Comparison of ENCODE assay signal across 19 cellular contexts in the genomic region with DNA sequence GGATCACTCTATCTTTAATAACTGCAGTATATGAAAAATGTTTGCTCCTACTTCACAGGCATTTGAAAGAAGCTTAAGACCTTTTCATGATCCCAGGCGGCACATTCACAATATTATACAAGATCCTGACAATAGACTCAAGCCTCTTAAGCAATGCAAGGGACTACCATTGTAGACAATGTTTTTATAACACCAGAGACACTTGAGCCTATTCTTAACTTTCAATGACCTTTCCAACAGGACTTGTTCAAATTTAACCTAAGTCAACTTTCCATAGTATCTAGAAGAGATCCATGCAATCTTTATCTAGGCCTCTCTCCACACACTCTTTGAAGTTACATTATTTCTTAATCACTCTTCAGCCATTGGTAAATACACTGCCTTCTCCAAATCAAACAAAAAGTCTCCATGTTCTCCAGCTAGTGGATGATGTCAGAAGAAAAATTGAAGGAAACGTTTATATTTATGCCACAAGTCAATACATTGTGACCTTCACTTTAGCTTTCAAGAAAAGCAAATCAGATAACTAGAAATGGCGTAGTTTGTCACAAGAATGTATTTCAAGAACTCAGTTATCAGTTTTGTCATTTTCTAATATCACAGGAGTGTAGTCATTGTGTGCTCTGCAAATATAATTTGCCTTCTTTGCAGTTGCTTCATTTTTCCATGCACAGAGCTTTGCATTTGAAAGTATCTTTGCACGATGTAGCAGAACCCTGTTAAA.
"Had no signal": no experiment of that assay in that cellular context is flagged by ENCODE, and none has a peak within 500 bp of the region (broad histone marks: within the 10 kb centered on the region; RNA-seq: fewer than 3 reads in every experiment).

No MANE protein-coding gene starts in this region.

- H3K4me1 Mint-ChIP-seq: activated B cell treated with CpG ODN at 0.5 μM for 24 hours; stimulated activated memory B cell treated with anti-CD40 and anti-IgM and Interleukin-4, amounts not matched to agents 10 μg/mL and 1 μg/mL and 100 μg/mL, for 72 hours had no signal

- H3K9me3 ChIP-seq: adrenal gland, esophagus squamous epithelium, mucosa of descending colon, thyroid gland, vagina had no signal

- H2AFZ ChIP-seq: parathyroid adenoma had no signal

- DNase-seq: activated B cell treated with CpG ODN at 0.5 μM for 24 hours; activated CD4-positive, alpha-beta T cell treated with anti-CD3 and anti-CD28 coated beads for 48 hours; activated CD8-positive, alpha-beta T cell treated with anti-CD3 and anti-CD28 coated beads for 36 hours; activated effector memory CD4-positive, alpha-beta T cell treated with Interleukin-2 at 50 U/mL for 16 hours; activated T-cell treated with anti-CD3 and anti-CD28 coated beads, Interleukin-2, amount 50 U/mL, for 4 hours; adrenal gland; effector CD8-positive, alpha-beta T cell; esophagus squamous epithelium; mucosa of descending colon; naive thymus-derived CD4-positive, alpha-beta T cell; T-helper 17 cell; thyroid gland had no signal

- H3K9ac ChIP-seq: parathyroid adenoma had no signal

- H3K9me3 Mint-ChIP-seq: activated B cell treated with CpG ODN at 0.5 μM for 24 hours; activated naive CD4-positive, alpha-beta T cell treated with anti-CD3 and anti-CD28 coated beads, Interleukin-2, amount 50 U/mL, for 24 hours; central memory CD8-positive, alpha-beta T cell had no signal

- H3K36me3 Mint-ChIP-seq: activated naive CD4-positive, alpha-beta T cell treated with anti-CD3 and anti-CD28 coated beads, Interleukin-2, amount 50 U/mL, for 24 hours had no signal

- H3K27ac ChIP-seq: adrenal gland, coronary artery, esophagus squamous epithelium, parathyroid adenoma, thyroid gland, vagina had no signal

- H3K4me1 ChIP-seq: adrenal gland, parathyroid adenoma, vagina had no signal

- H3K4me3 ChIP-seq: adrenal gland, coronary artery, esophagus squamous epithelium, mucosa of descending colon, thyroid gland, vagina had no signal

- H3K79me2 ChIP-seq: parathyroid adenoma had no signal

- H3K27me3 Mint-ChIP-seq: naive thymus-derived CD4-positive, alpha-beta T cell had no signal

- H3K4me3 Mint-ChIP-seq: activated B cell treated with CpG ODN at 0.5 μM for 24 hours; activated CD8-positive, alpha-beta T cell treated with anti-CD3 and anti-CD28 coated beads for 36 hours; activated naive CD4-positive, alpha-beta T cell treated with anti-CD3 and anti-CD28 coated beads, Interleukin-2, amount 50 U/mL, for 24 hours; activated T-cell treated with anti-CD3 and anti-CD28 coated beads, Interleukin-2, amount 50 U/mL, for 4 hours; brain; central memory CD8-positive, alpha-beta T cell; naive thymus-derived CD4-positive, alpha-beta T cell; stimulated activated memory B cell treated with anti-CD40 and anti-IgM and Interleukin-4, amounts not matched to agents 10 μg/mL and 1 μg/mL and 100 μg/mL, for 72 hours; T-helper 17 cell had no signal

- H3K27me3 ChIP-seq: adrenal gland, esophagus squamous epithelium, thyroid gland, vagina had no signal

- H3K36me3 ChIP-seq: adrenal gland, esophagus squamous epithelium, thyroid gland, vagina had no signal

- ATAC-seq: activated CD8-positive, alpha-beta T cell treated with anti-CD3 and anti-CD28 coated beads for 36 hours; activated T-cell treated with anti-CD3 and anti-CD28 coated beads, Interleukin-2, amount 50 U/mL, for 4 hours; mucosa of descending colon; naive thymus-derived CD4-positive, alpha-beta T cell; stimulated activated memory B cell treated with anti-CD40 and anti-IgM and Interleukin-4, amounts not matched to agents 10 μg/mL and 1 μg/mL and 100 μg/mL, for 72 hours; T-helper 17 cell had no signal

- H3K27ac Mint-ChIP-seq: activated B cell treated with CpG ODN at 0.5 μM for 24 hours; activated CD8-positive, alpha-beta T cell treated with anti-CD3 and anti-CD28 coated beads for 36 hours; activated naive CD4-positive, alpha-beta T cell treated with anti-CD3 and anti-CD28 coated beads, Interleukin-2, amount 50 U/mL, for 24 hours; naive thymus-derived CD4-positive, alpha-beta T cell; stimulated activated memory B cell treated with anti-CD40 and anti-IgM and Interleukin-4, amounts not matched to agents 10 μg/mL and 1 μg/mL and 100 μg/mL, for 72 hours; T-helper 17 cell had no signal
